8 cellular contexts compared by ENCODE assay signal in the genomic region with DNA sequence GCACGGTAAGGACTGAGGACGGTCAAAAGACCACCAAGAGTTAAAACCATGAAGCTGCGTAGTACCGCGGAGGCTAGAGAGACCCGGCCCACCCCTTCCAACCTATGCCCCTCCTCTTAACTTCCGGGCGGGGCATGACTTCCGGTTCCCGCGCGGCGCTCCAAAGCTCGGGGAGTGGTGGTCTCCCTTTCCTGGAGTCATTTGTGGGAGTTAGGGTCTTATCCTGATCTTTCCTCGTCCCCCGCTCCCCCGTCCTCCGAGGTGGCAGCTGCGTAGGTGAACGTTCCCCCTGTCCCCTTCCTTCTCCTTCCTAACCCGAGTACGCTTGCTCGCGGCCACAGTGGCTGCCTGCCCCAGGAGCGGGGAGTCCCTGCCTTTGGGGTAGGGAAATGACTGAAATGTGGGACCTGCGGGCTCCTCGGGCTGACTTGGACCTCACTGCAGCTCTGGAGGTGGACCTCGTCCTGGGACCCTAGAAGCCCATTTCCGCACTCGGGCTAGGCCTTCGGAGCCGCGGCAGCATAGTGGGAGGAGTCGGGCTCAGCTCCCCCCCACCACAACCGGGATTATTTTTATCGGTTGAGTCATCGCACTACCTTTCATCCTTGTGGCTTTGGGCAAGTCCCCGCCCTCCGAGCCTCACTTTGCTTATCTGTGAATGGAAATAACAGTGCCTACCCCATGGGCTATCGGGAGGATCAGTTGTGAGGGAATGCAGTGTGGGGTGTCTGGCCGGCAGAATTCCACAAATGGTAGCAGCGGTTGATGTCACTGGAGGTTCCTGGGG. TPM values are rescaled to one million over a fixed set of nuclear protein-coding genes. Genes with fewer than 3 reads are reported as not detected.
DNase-seq lines count a peak whose midpoint lies in the region; ATAC-seq lines count a peak whose summit lies in the region.

No MANE protein-coding gene starts in this region.

- H3K27me3 Mint-ChIP-seq in activated naive CD4-positive, alpha-beta T cell treated with anti-CD3 and anti-CD28 coated beads, Interleukin-2, amount 10 ng/mL, durations not matched to agents 7 days and 5 days, result no peaks in the 10 kb centered on the region

- H3K4me1 Mint-ChIP-seq in activated naive CD4-positive, alpha-beta T cell treated with anti-CD3 and anti-CD28 coated beads, Interleukin-2, amount 10 ng/mL, durations not matched to agents 7 days and 5 days, result peaks cover 72% of the 10 kb centered on the region

- ATAC-seq in HG02571 (IDR thresholded peaks at IDR 0.05; ENCODE audit: unreplicated experiment), result peak; percentile 71

- peak overlapping the region; percentile 97 for H3K27ac Mint-ChIP-seq in activated naive CD4-positive, alpha-beta T cell treated with anti-CD3 and anti-CD28 coated beads, Interleukin-2, amount 10 ng/mL, durations not matched to agents 7 days and 5 days

- H3K9me3 Mint-ChIP-seq in activated naive CD4-positive, alpha-beta T cell treated with anti-CD3 and anti-CD28 coated beads, Interleukin-2, amount 10 ng/mL, durations not matched to agents 7 days and 5 days, result no peaks in the 10 kb centered on the region

- CTCF ChIA-PET in activated naive CD4-positive, alpha-beta T cell treated with anti-CD3 and anti-CD28 coated beads, Interleukin-2, amount 10 ng/mL, durations not matched to agents 7 days and 5 days (lab: Charles Lee), result interaction anchor here (0.5 to 3.2 kb wide), 9 partner anchors 12 to 287 kb away, joined by 3 to 22 read pairs (median 6); partner anchors contain the start of gene CDC42

- H3K36me3 Mint-ChIP-seq in activated naive CD4-positive, alpha-beta T cell treated with anti-CD3 and anti-CD28 coated beads, Interleukin-2, amount 10 ng/mL, durations not matched to agents 7 days and 5 days, result peaks cover 18% of the 10 kb centered on the region

- H3K4me3 Mint-ChIP-seq in activated naive CD4-positive, alpha-beta T cell treated with anti-CD3 and anti-CD28 coated beads, Interleukin-2, amount 10 ng/mL, durations not matched to agents 7 days and 5 days, result peak overlapping the region; percentile 88

- DNase-seq in GM04504 (ENCODE audit: low read depth) (peak; percentile 66), NCI-H1048 (lab: John Stamatoyannopoulos, UW) (peak; percentile 60), SK-N-DZ (ENCODE audit: low spot score) (peak; percentile 91), germinal center (ENCODE audit: low spot score) (peak; percentile 87), nucleus accumbens (lab: John Stamatoyannopoulos, UW) (peak; percentile 33 to 93 (median 80)), superior temporal gyrus (ENCODE audit: extremely low spot score) (peak; percentile 50)
- peak; percentile 94 for DNase-seq in activated naive CD4-positive, alpha-beta T cell treated with anti-CD3 and anti-CD28 coated beads, Interleukin-2, amount 10 ng/mL, durations not matched to agents 7 days and 5 days

RNA-seq across cellular contexts. Expression of gene CELA3A, which starts 24.1 kb away (rescaled TPM):
- not detected in 2 replicates for polyA plus RNA-seq in SK-N-DZ (2014; cell fraction: cytosol; rRNA removed)
- polyA plus RNA-seq in SK-N-DZ (2014; cell fraction: nucleus; rRNA removed), result not detected in 2 replicates

RNA-seq across cellular contexts. Expression of gene CDC42, which starts 26.9 kb away (rescaled TPM):
- polyA plus RNA-seq in SK-N-DZ (2014; cell fraction: cytosol; rRNA removed), result 143 and 173 TPM in 2 replicates
- 55.2 and 70.2 TPM in 2 replicates for polyA plus RNA-seq in SK-N-DZ (2014; cell fraction: nucleus; rRNA removed)

RNA-seq across cellular contexts. Expression of gene CELA3B, which starts 48.7 kb away (rescaled TPM):
- not detected in 2 replicates for polyA plus RNA-seq in SK-N-DZ (2014; cell fraction: cytosol; rRNA removed)
- polyA plus RNA-seq in SK-N-DZ (2014; cell fraction: nucleus; rRNA removed), result not detected in 2 replicates

Comparison
In these comparisons a context has a peak if more than half of its experiments do, and no peak if none do; other contexts are left out.
1. Peak in every context shown above with its lines: DNase-seq and ATAC-seq.